ENCODE assay signal across 8 cellular contexts in the genomic region with DNA sequence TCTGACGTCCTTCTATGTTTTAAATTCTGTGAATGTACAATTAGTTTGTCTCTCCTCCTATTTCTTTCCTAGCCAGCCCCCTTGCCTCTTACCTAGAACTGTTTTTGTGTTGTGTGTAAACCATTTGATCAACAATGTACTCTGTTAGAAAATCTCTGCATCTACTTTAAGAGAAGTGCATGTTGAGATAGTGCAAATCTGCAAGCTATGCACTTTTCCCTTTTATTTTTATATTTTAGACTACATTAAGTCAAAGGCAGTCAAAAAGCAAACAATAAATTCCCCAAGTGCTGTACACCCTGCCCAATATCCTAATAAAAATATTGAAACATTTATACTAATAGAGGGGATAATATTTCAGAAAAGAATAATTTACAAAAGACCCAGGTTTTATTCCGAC. TPM values are rescaled to one million over a fixed set of nuclear protein-coding genes. Genes with fewer than 3 reads are reported as not detected.
"Had no signal": no experiment of that assay in that cellular context is flagged by ENCODE, and none has a peak within 500 bp of the region (broad histone marks: within the 10 kb centered on the region; RNA-seq: fewer than 3 reads in every experiment).

No MANE protein-coding gene starts in this region.

- H2AFZ ChIP-seq: GM23338 had no signal

- H3K4me2 ChIP-seq: GM23338 had no signal

- ATAC-seq: GM23338 had no signal

- H3K4me3 ChIP-seq: GM23338 had no signal

- DNase-seq: H9, HCEC 1CT, HFFc6, Kasumi-1, KG1 had no signal

- H3K27ac ChIP-seq: HL-60 had no signal

RNA-seq across cellular contexts. Expression of gene LYPD6, which starts 13.7 kb away (rescaled TPM):
- polyA plus RNA-seq: IgD-negative memory B cell had no signal
